8 cellular contexts compared by ENCODE assay signal in genomic region chr5:132500931-132501628, GRCh38. TPM values are rescaled to one million over a fixed set of nuclear protein-coding genes. Genes with fewer than 3 reads are reported as not detected.
DNase-seq lines count a peak whose midpoint lies in the region; ATAC-seq, FAIRE-seq and TF ChIP-seq lines count a peak whose summit lies in the region.

No MANE protein-coding gene starts in this region.

- H3K4me3 Mint-ChIP-seq in activated T-helper 2 cell treated with anti-CD3 and anti-CD28 coated beads, Interferon-gamma antibody, Interleukin-2, Interleukin-4, amounts not matched to agents 10 μg/mL and 5 μg/mL and 100 μg/mL, durations not matched to agents 14 hours and 24 hours and 36 hours (ENCODE audit: low read depth): no peak overlapping the region
- H3K4me3 Mint-ChIP-seq in osteocyte (ENCODE audit: unreplicated experiment): no peak overlapping the region

- intact Hi-C loops in activated T-helper 2 cell treated with anti-CD3 and anti-CD28 coated beads, Interferon-gamma antibody, Interleukin-2, Interleukin-4, amounts not matched to agents 10 μg/mL and 5 μg/mL and 100 μg/mL, durations not matched to agents 14 hours and 24 hours and 36 hours (cut with micrococcal nuclease): loop anchor here (1.0 kb wide), 3 partner anchors 82 to 228 kb away; no protein-coding TSS in a partner anchor

- peak overlapping the region; percentile 58 for H3K27ac Mint-ChIP-seq in activated T-helper 2 cell treated with anti-CD3 and anti-CD28 coated beads, Interferon-gamma antibody, Interleukin-2, Interleukin-4, amounts not matched to agents 10 μg/mL and 5 μg/mL and 100 μg/mL, durations not matched to agents 14 hours and 24 hours and 36 hours
- no peak overlapping the region for H3K27ac Mint-ChIP-seq in osteocyte (ENCODE audit: unreplicated experiment)

- TF ChIP-seq CTCF in Peyer's patch (IDR thresholded peaks at IDR 0.05): peak; percentile 86 to 94 (median 89)
- peak; percentile 83 for TF ChIP-seq CTCF in osteocyte (IDR thresholded peaks at IDR 0.05)

- H3K27me3 ChIP-seq in Peyer's patch: no peaks in the 10 kb centered on the region

- H3K36me3 Mint-ChIP-seq in activated T-helper 2 cell treated with anti-CD3 and anti-CD28 coated beads, Interferon-gamma antibody, Interleukin-2, Interleukin-4, amounts not matched to agents 10 μg/mL and 5 μg/mL and 100 μg/mL, durations not matched to agents 14 hours and 24 hours and 36 hours (ENCODE audit: low read depth): no peaks in the 10 kb centered on the region
- H3K36me3 Mint-ChIP-seq in osteocyte (ENCODE audit: unreplicated experiment): no peaks in the 10 kb centered on the region

- H3K9me3 Mint-ChIP-seq in activated T-helper 2 cell treated with anti-CD3 and anti-CD28 coated beads, Interferon-gamma antibody, Interleukin-2, Interleukin-4, amounts not matched to agents 10 μg/mL and 5 μg/mL and 100 μg/mL, durations not matched to agents 14 hours and 24 hours and 36 hours: no peaks in the 10 kb centered on the region
- H3K9me3 Mint-ChIP-seq in osteocyte (ENCODE audit: unreplicated experiment): no peaks in the 10 kb centered on the region

- H3K27ac ChIP-seq in Peyer's patch: peak overlapping the region; percentile 68 to 99 (median 92)

- H3K4me1 ChIP-seq in Peyer's patch: peaks cover 4 to 59% (median 8%) of the 10 kb centered on the region in 4 donors

- peak in 1 of 2 donors; percentile 35 for TF ChIP-seq POLR2A in Peyer's patch (IDR thresholded peaks at IDR 0.05)

- H3K27me3 Mint-ChIP-seq in activated T-helper 2 cell treated with anti-CD3 and anti-CD28 coated beads, Interferon-gamma antibody, Interleukin-2, Interleukin-4, amounts not matched to agents 10 μg/mL and 5 μg/mL and 100 μg/mL, durations not matched to agents 14 hours and 24 hours and 36 hours (ENCODE audit: low read depth): peaks cover under 1% of the 10 kb centered on the region
- H3K27me3 Mint-ChIP-seq in osteocyte (ENCODE audit: unreplicated experiment): no peaks in the 10 kb centered on the region

- H3K4me3 ChIP-seq in Peyer's patch: no peak overlapping the region

- H3K9me3 ChIP-seq in Peyer's patch: no peaks in the 10 kb centered on the region

- DNase-seq in NCI-H446 (lab: John Stamatoyannopoulos, UW): peak; percentile 35 to 63
- no peak for DNase-seq in NCI-H446 treated with DMSO at 0.1 percent for 48 hours (lab: John Stamatoyannopoulos, UW)
- DNase-seq in Peyer's patch: peak; percentile 76 to 90 (median 87)
- DNase-seq in activated T-helper 2 cell treated with anti-CD3 and anti-CD28 coated beads, Interferon-gamma antibody, Interleukin-2, Interleukin-4, amounts not matched to agents 10 μg/mL and 5 μg/mL and 100 μg/mL, durations not matched to agents 14 hours and 24 hours and 36 hours (ENCODE audit: low spot score): peak; percentile 69
- DNase-seq in frontal cortex (ENCODE audit: low spot score in 2 of 2): peak; percentile 54 to 63
- peak; percentile 84 for DNase-seq in osteocyte (ENCODE audit: extremely low spot score, unreplicated experiment)

- no peak for FAIRE-seq in frontal cortex (lab: Jason Lieb, UNC)

- peaks cover 22% of the 10 kb centered on the region for H3K4me1 Mint-ChIP-seq in activated T-helper 2 cell treated with anti-CD3 and anti-CD28 coated beads, Interferon-gamma antibody, Interleukin-2, Interleukin-4, amounts not matched to agents 10 μg/mL and 5 μg/mL and 100 μg/mL, durations not matched to agents 14 hours and 24 hours and 36 hours (ENCODE audit: low read depth)
- peaks cover 55% of the 10 kb centered on the region for H3K4me1 Mint-ChIP-seq in osteocyte (ENCODE audit: unreplicated experiment)

- H3K36me3 ChIP-seq in Peyer's patch: no peaks in the 10 kb centered on the region

- peak; percentile 26 for ATAC-seq in HG03196 (IDR thresholded peaks at IDR 0.05; ENCODE audit: unreplicated experiment)
- ATAC-seq in HG03095 (IDR thresholded peaks at IDR 0.05; ENCODE audit: unreplicated experiment): no peak

RNA-seq across cellular contexts. Expression of gene IRF1, which starts 10.5 kb away (rescaled TPM):
- total RNA-seq in Peyer's patch (100 to 1,000 TPM in 3 of 4 donors, 10 to 100 TPM in 1; 92.7 to 152 (median 122) TPM), frontal cortex (1.2 TPM), osteocyte (50.2 and 58.9 TPM in 2 replicates)
- 155 TPM in 2 replicates for total RNA-seq in activated T-helper 2 cell treated with anti-CD3 and anti-CD28 coated beads, Interferon-gamma antibody, Interleukin-2, Interleukin-4, amounts not matched to agents 10 μg/mL and 5 μg/mL and 100 μg/mL, durations not matched to agents 14 hours and 24 hours and 36 hours

RNA-seq across cellular contexts. Expression of gene IL5, which starts 42.2 kb away (rescaled TPM):
- total RNA-seq in Peyer's patch (not detected), frontal cortex (not detected), osteocyte (not detected in 2 replicates)
- 100.0 and 113 TPM in 2 replicates for total RNA-seq in activated T-helper 2 cell treated with anti-CD3 and anti-CD28 coated beads, Interferon-gamma antibody, Interleukin-2, Interleukin-4, amounts not matched to agents 10 μg/mL and 5 μg/mL and 100 μg/mL, durations not matched to agents 14 hours and 24 hours and 36 hours

RNA-seq across cellular contexts. Expression of gene RAD50, which starts 55.7 kb away (rescaled TPM):
- total RNA-seq in Peyer's patch: 100 to 1,000 TPM in 1 of 4 donors, 10 to 100 TPM in 3; 47.5 to 102 (median 54.3) TPM
- total RNA-seq in activated T-helper 2 cell treated with anti-CD3 and anti-CD28 coated beads, Interferon-gamma antibody, Interleukin-2, Interleukin-4, amounts not matched to agents 10 μg/mL and 5 μg/mL and 100 μg/mL, durations not matched to agents 14 hours and 24 hours and 36 hours: 49.2 and 55.8 TPM in 2 replicates
- total RNA-seq in frontal cortex: 26.9 TPM
- 24.7 and 27.5 TPM in 2 replicates for total RNA-seq in osteocyte

Comparison
In these comparisons a context has a peak if more than half of its experiments do, and no peak if none do; other contexts are left out.
1. RNA of gene IRF1, which starts 10.5 kb away (total RNA-seq): 155 TPM in activated T-helper 2 cell treated with anti-CD3 and anti-CD28 coated beads, Interferon-gamma antibody, Interleukin-2, Interleukin-4, amounts not matched to agents 10 μg/mL and 5 μg/mL and 100 μg/mL, durations not matched to agents 14 hours and 24 hours and 36 hours, 92.7 to 152 TPM in Peyer's patch and 50.2 to 58.9 TPM in osteocyte; 1.2 TPM in frontal cortex (single experiment); every median in the first group is over 10 times any median in the second.
2. RNA of gene IL5, which starts 42.2 kb away (total RNA-seq): 100.0 to 113 TPM in activated T-helper 2 cell treated with anti-CD3 and anti-CD28 coated beads, Interferon-gamma antibody, Interleukin-2, Interleukin-4, amounts not matched to agents 10 μg/mL and 5 μg/mL and 100 μg/mL, durations not matched to agents 14 hours and 24 hours and 36 hours; not detected in Peyer's patch, not detected in frontal cortex (single experiment) and not detected in osteocyte; every median in the first group is over 100 times any median in the second.